27 cellular contexts compared by ENCODE assay signal in the genomic region with DNA sequence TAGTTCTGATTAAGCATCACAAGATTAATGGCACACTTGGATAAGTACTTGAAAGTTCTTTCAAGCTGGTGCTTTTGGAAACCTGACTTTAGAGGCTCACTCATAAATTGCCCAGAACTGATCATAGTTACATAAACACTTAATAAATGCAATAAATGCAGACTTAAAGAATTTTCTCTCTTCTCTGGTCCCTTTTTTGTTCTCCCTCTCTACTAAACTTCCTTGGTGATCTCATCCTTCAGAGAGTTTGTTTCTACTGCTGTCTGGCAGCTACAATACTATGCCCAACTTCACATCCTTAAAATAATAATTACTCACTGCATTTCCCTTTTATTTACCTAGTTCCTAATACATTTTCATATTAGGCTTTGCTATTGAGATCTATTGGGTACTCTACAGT.
"Had no signal": no experiment of that assay in that cellular context is flagged by ENCODE, and none has a peak within 500 bp of the region (broad histone marks: within the 10 kb centered on the region; RNA-seq: fewer than 3 reads in every experiment).

No MANE protein-coding gene starts in this region.

- H3K27me3 ChIP-seq: left lung, pancreas, suprapubic skin, tibial artery, upper lobe of right lung had no signal

- H3K27me3 Mint-ChIP-seq: naive B cell; stimulated activated naive B cell treated with anti-CD40 and anti-IgM and Interleukin-4, amounts not matched to agents 10 μg/mL and 1 μg/mL and 100 μg/mL, for 72 hours had no signal

- H3K4me1 ChIP-seq: left lung, lower lobe of right lung, pancreas, prostate gland, suprapubic skin, tibial artery, upper lobe of right lung had no signal

- H3K4me3 ChIP-seq: left lung, lower lobe of right lung, pancreas, prostate gland, skin epidermis, suprapubic skin, thoracic aorta, tibial artery, upper lobe of right lung had no signal

- H3K27ac Mint-ChIP-seq: naive B cell; natural killer cell; stimulated activated naive B cell treated with anti-CD40 and anti-IgM and Interleukin-4, amounts not matched to agents 10 μg/mL and 1 μg/mL and 100 μg/mL, for 72 hours had no signal

- H3K4me1 Mint-ChIP-seq: naive B cell; natural killer cell; stimulated activated naive B cell treated with anti-CD40 and anti-IgM and Interleukin-4, amounts not matched to agents 10 μg/mL and 1 μg/mL and 100 μg/mL, for 72 hours had no signal

- H3K36me3 Mint-ChIP-seq: naive B cell; natural killer cell; stimulated activated naive B cell treated with anti-CD40 and anti-IgM and Interleukin-4, amounts not matched to agents 10 μg/mL and 1 μg/mL and 100 μg/mL, for 72 hours had no signal

- H3K36me3 ChIP-seq: left lung, lower lobe of right lung, pancreas, prostate gland, suprapubic skin, thoracic aorta, tibial artery, upper lobe of right lung had no signal

- H3K9me3 ChIP-seq: pancreas, prostate gland, suprapubic skin, thoracic aorta, upper lobe of right lung had no signal

- H3K27ac ChIP-seq: left lung, lower lobe of right lung, pancreas, prostate gland, skin epidermis, suprapubic skin, thoracic aorta, tibial artery, upper lobe of right lung had no signal

- DNase-seq: hippocampal formation; left colon; left lung; lower lobe of right lung; mammary epithelial cell; mesenchymal stem cell; naive B cell; natural killer cell; nucleus accumbens; pancreas; posterior cingulate gyrus; retina; right cardiac atrium; stimulated activated CD4-positive, alpha-beta T cell treated with anti-CD3 and anti-CD28 coated beads, Interleukin-12 subunit alpha, Interleukin-12 subunit beta, amount 100 ng/mL, for 4 hours; stimulated activated CD4-positive, alpha-beta T cell treated with anti-CD3 and anti-CD28 coated beads, Interleukin-15, amount 100 ng/mL, for 24 hours; stimulated activated CD4-positive, alpha-beta T cell treated with anti-CD3 and anti-CD28 coated beads, Interleukin-2, amount 100 ng/mL, for 24 hours; stimulated activated CD4-positive, alpha-beta T cell treated with anti-CD3 and anti-CD28 coated beads, Interleukin-4, amount 100 ng/mL, for 1 hour; stimulated activated naive B cell treated with anti-CD40 and anti-IgM and Interleukin-4, amounts not matched to agents 10 μg/mL and 1 μg/mL and 100 μg/mL, for 72 hours; stimulated activated naive CD8-positive, alpha-beta T cell treated with anti-CD3 and anti-CD28 coated beads, Interleukin-15, Interleukin-2, amounts not matched to agents 100 U/mL and 50 U/mL, for 24 hours; tibial artery; trophoblast cell; upper lobe of right lung had no signal

- H3K4me3 Mint-ChIP-seq: naive B cell; natural killer cell; neural crest cell; stimulated activated naive B cell treated with anti-CD40 and anti-IgM and Interleukin-4, amounts not matched to agents 10 μg/mL and 1 μg/mL and 100 μg/mL, for 72 hours had no signal
